Comparison of ENCODE assay signal across 22 cellular contexts in genomic region chrY:7543506-7543905, GRCh38.
"Had no signal": no experiment of that assay in that cellular context is flagged by ENCODE, and none has a peak within 500 bp of the region (broad histone marks: within the 10 kb centered on the region; RNA-seq: fewer than 3 reads in every experiment).

No MANE protein-coding gene starts in this region.

- FAIRE-seq: HepG2 had no signal

- H3K27me3 ChIP-seq: SJSA1 had no signal

- DNase-seq: IMR-90, Karpas-422, KG1, MM.1S, MV-4-11, NCI-H1048, NCI-H1105, NCI-H1417, NCI-H146, NCI-H1694 treated with DMSO at 0.1 percent for 48 hours, NCI-H1930, NCI-H2081, NCI-H2227 treated with DMSO at 0.1 percent for 48 hours, NCI-H524, NCI-H526 treated with DMSO at 0.1 percent for 48 hours, NCI-H774, Right ventricle myocardium superior, RPMI8226, SIG-M5 had no signal

- ATAC-seq: HepG2 had no signal

- H3K36me3 ChIP-seq: SJSA1 had no signal

- H3K4me3 ChIP-seq: SJSA1, SK-N-MC had no signal
